Comparison of ENCODE assay signal across 9 cellular contexts in the genomic region with DNA sequence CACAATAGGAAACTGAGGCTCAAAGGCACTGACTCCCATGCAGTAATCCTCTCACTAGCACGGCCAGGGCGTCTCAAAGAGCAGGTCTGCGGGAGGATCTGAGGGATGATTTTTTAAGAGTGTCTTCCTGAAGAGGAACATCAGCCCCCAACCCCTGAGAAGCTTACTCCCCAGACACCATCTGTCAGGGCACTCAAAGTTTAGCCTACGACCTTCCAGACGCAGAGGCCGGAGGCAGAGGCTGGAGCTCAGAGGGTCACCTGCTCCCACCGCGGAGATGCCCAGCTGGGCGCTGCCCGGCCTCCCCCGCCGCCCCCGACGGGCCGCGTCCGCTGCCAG. TPM values are rescaled to one million over a fixed set of nuclear protein-coding genes. Genes with fewer than 3 reads are reported as not detected.
DNase-seq lines count a peak whose midpoint lies in the region; ATAC-seq, FAIRE-seq and TF ChIP-seq lines count a peak whose summit lies in the region.
"Had no signal": no experiment of that assay in that cellular context is flagged by ENCODE, and none has a peak within 500 bp of the region (broad histone marks: within the 10 kb centered on the region; RNA-seq: fewer than 3 reads in every experiment).

No MANE protein-coding gene starts in this region.

- 66% methylated on average over 6 of the region's 17 CpGs for WGBS in A549 (ENCODE audit: missing lambda C conversion rate)

- H3K9ac ChIP-seq in HUES48 (ENCODE audit: low read depth, low read length) (no peak overlapping the region), mucosa of rectum (ENCODE audit: low read depth in 1 of 2, low read length in 2 of 2) (peak overlapping the region in 1 of 2 donors; percentile 34)

- no peak for ATAC-seq in A549
- no peak for ATAC-seq in HG02852 (IDR thresholded peaks at IDR 0.05; ENCODE audit: unreplicated experiment)
- no peak for ATAC-seq in HG02642 (IDR thresholded peaks at IDR 0.05; ENCODE audit: poor library complexity, unreplicated experiment)

- POLR2A ChIA-PET in A549 (lab: Yijun Ruan, JAX) = no interaction called here

- H3K9me3 ChIP-seq in A549 (no peaks in the 10 kb centered on the region), HUES48 (ENCODE audit: control insufficient read depth, insufficient read depth, low read length) (no peaks in the 10 kb centered on the region), breast epithelium (no peaks in the 10 kb centered on the region), mucosa of rectum (ENCODE audit: control insufficient read depth in 2 of 2, low read length in 2 of 2) (no peaks in the 10 kb centered on the region)

- H3K36me3 ChIP-seq in HUES48 (ENCODE audit: control insufficient read depth, insufficient read depth, low read length) (peaks cover 15% of the 10 kb centered on the region), breast epithelium (no peaks in the 10 kb centered on the region), mucosa of rectum (ENCODE audit: control insufficient read depth in 2 of 2, insufficient read depth in 2 of 2, low read length in 2 of 2) (peaks cover 15 to 18% of the 10 kb centered on the region in 2 donors)

- TF ChIP-seq EP300 in A549 (IDR thresholded peaks at IDR 0.05) = no peak

- intact Hi-C loops in breast epithelium (cut with DNase I; ENCODE audit: low total_unique reads) = no loop called here

- no peak for TF ChIP-seq CTCF in A549 (IDR thresholded peaks at IDR 0.05)
- no peak for TF ChIP-seq CTCF in breast epithelium (IDR thresholded peaks at IDR 0.05)
- TF ChIP-seq CTCF in GM20000 (IDR thresholded peaks at IDR 0.05; ENCODE audit: extremely low read depth, missing control alignments) = no peak

- peak overlapping the region; percentile 96 for H3K4me2 ChIP-seq in A549

- no peak for TF ChIP-seq RAD21 in A549 (conservative IDR thresholded peaks at IDR 0.05 in 1 of 2, IDR thresholded peaks at IDR 0.05 in 1 of 2)

- no peak for FAIRE-seq in A549 (lab: Jason Lieb, UNC)

- peaks cover 12% of the 10 kb centered on the region for H3K4me1 ChIP-seq in A549
- no peaks in the 10 kb centered on the region for H3K4me1 ChIP-seq in HUES48 (ENCODE audit: control insufficient read depth, insufficient read depth, low read length)
- no peaks in the 10 kb centered on the region for H3K4me1 ChIP-seq in breast epithelium
- H3K4me1 ChIP-seq in mucosa of rectum (ENCODE audit: control insufficient read depth in 2 of 2, insufficient read depth in 2 of 2, low read length in 2 of 2) = peaks cover 6 to 7% of the 10 kb centered on the region in 2 donors

- CTCF ChIA-PET in A549 (lab: Yijun Ruan, JAX) = interaction anchor here (1.4 to 2.0 kb wide), 3 partner anchors 14 to 36 kb away, joined by 6 to 7 read pairs (median 7); no protein-coding TSS in a partner anchor

- DNase-seq in A549 (ENCODE audit: low read depth in 1 of 2, low spot score in 1 of 2) = peak in 1 of 2 experiments; percentile 16
- DNase-seq in breast epithelium (ENCODE audit: low spot score in 2 of 2) = no peak
- no peak for DNase-seq in GM20000 (ENCODE audit: low spot score)
- no peak for DNase-seq in caudate nucleus (lab: John Stamatoyannopoulos, UW)
- DNase-seq: NCI-H1048 had no signal

- H3K27me3 ChIP-seq in HUES48 (ENCODE audit: control insufficient read depth, insufficient read depth, low read length) (peaks cover 39% of the 10 kb centered on the region), breast epithelium (no peaks in the 10 kb centered on the region), mucosa of rectum (ENCODE audit: control insufficient read depth in 2 of 2, insufficient read depth in 2 of 2, low read length in 2 of 2) (peaks cover 0 to 3% of the 10 kb centered on the region in 2 donors)

- peak overlapping the region; percentile 64 for H3K4me3 ChIP-seq in A549
- H3K4me3 ChIP-seq in HUES48 (ENCODE audit: low read depth, low read length) = peak overlapping the region; percentile 60; the same call in 1 of the 2 replicates
- peak overlapping the region; percentile 63 to 90 (median 80) for H3K4me3 ChIP-seq in breast epithelium
- peak overlapping the region; percentile 55 to 62 for H3K4me3 ChIP-seq in mucosa of rectum (ENCODE audit: low read length in 2 of 2)

- H3K27ac ChIP-seq in A549 = peak overlapping the region; percentile 88 to 99
- no peak overlapping the region for H3K27ac ChIP-seq in HUES48 (ENCODE audit: low read depth, low read length)
- H3K27ac ChIP-seq in breast epithelium = no peak overlapping the region
- no peak overlapping the region for H3K27ac ChIP-seq in mucosa of rectum (ENCODE audit: low read depth in 2 of 2, low read length in 2 of 2)
- H3K27ac ChIP-seq in caudate nucleus (ENCODE audit: low read depth, low read length) = no peak overlapping the region

- TF ChIP-seq POLR2A in A549 (IDR thresholded peaks at IDR 0.05; ENCODE audit: low read length) (no peak), breast epithelium (IDR thresholded peaks at IDR 0.05) (no peak)

TF ChIP-seq in A549, 52 proteins besides CTCF, POLR2A, EP300 and RAD21:
- TF ChIP-seq MYC (IDR thresholded peaks at IDR 0.05; ENCODE audit: borderline replicate concordance, low read length) = no peak
- TF ChIP-seq, protein P1, sequence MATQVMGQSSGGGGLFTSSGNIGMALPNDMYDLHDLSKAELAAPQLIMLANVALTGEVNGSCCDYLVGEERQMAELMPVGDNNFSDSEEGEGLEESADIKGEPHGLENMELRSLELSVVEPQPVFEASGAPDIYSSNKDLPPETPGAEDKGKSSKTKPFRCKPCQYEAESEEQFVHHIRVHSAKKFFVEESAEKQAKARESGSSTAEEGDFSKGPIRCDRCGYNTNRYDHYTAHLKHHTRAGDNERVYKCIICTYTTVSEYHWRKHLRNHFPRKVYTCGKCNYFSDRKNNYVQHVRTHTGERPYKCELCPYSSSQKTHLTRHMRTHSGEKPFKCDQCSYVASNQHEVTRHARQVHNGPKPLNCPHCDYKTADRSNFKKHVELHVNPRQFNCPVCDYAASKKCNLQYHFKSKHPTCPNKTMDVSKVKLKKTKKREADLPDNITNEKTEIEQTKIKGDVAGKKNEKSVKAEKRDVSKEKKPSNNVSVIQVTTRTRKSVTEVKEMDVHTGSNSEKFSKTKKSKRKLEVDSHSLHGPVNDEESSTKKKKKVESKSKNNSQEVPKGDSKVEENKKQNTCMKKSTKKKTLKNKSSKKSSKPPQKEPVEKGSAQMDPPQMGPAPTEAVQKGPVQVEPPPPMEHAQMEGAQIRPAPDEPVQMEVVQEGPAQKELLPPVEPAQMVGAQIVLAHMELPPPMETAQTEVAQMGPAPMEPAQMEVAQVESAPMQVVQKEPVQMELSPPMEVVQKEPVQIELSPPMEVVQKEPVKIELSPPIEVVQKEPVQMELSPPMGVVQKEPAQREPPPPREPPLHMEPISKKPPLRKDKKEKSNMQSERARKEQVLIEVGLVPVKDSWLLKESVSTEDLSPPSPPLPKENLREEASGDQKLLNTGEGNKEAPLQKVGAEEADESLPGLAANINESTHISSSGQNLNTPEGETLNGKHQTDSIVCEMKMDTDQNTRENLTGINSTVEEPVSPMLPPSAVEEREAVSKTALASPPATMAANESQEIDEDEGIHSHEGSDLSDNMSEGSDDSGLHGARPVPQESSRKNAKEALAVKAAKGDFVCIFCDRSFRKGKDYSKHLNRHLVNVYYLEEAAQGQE (IDR thresholded peaks at IDR 0.05) = no peak

RNA-seq across cellular contexts. Expression of a gene that starts 1.7 kb away (rescaled TPM):
- polyA plus RNA-seq in A549 (2011; rRNA removed) (4.9 and 5.4 TPM in 2 replicates), A549 (2017; fragmentation: RNase III; extraction: RNeasy Plus Mini Kit Qiagen cat#74134 plus additional on column Dnase treatment) (10.4 to 11.0 TPM (median 10.5 TPM) in 3 replicates)
- 5.4 and 7.6 TPM in 2 replicates for polyA plus RNA-seq in A549 (2012; cell fraction: cytosol; rRNA removed)
- 9.0 and 12.4 TPM in 2 replicates for polyA plus RNA-seq in A549 (2012; cell fraction: nucleus; rRNA removed)
- 6.5 and 7.1 TPM in 2 replicates for polyA minus RNA-seq in A549 (2011; rRNA and poly(A)+ RNA removed)
- 1 to 10 TPM; 5.1 to 8.5 (median 8.2) TPM for total RNA-seq in breast epithelium

RNA-seq across cellular contexts. Expression of a gene that starts 38.4 kb away (rescaled TPM):
- polyA plus RNA-seq in A549 (2011; rRNA removed) (6.8 and 7.2 TPM in 2 replicates), A549 (2017; fragmentation: RNase III; extraction: RNeasy Plus Mini Kit Qiagen cat#74134 plus additional on column Dnase treatment) (10.6 to 10.7 TPM (median 10.7 TPM) in 3 replicates)
- 10.3 and 13.7 TPM in 2 replicates for polyA plus RNA-seq in A549 (2012; cell fraction: cytosol; rRNA removed)
- 33.6 and 47.5 TPM in 2 replicates for polyA plus RNA-seq in A549 (2012; cell fraction: nucleus; rRNA removed)
- 12.0 and 19.7 TPM in 2 replicates for polyA minus RNA-seq in A549 (2011; rRNA and poly(A)+ RNA removed)
- 10 to 100 TPM; 23.5 to 27.5 (median 23.7) TPM for total RNA-seq in breast epithelium

Comparison
In these comparisons a context has a peak if more than half of its experiments do, and no peak if none do; other contexts are left out.
1. H3K27ac ChIP-seq: peak in A549 (2 of 2); none in HUES48 (single experiment), breast epithelium (0 of 2), mucosa of rectum (0 of 2) and caudate nucleus (single experiment).
2. Peak in every context shown above with its lines, with median percentiles within 50 percentile points of each other: H3K4me3 ChIP-seq.